Comparison of ENCODE assay signal across 11 cellular contexts in the genomic region with DNA sequence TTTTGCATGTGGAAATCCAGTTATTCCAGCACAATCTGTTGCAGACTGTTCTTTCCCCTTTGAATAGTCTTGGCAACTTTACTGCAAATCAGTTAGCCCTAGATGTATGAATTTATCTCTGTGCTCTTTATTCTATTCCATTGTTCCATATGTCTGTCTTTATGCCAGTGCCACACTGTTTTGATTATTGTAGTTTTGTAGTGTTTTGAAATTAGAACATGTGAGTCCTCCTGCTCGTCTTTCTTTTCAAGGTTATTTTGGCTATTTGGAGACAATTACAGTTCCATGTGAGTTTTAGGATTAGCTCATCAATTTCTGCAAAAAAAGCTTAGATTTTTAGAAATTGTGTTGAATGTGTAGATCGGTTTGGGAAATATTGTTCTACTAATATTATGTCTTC. TPM values are rescaled to one million over a fixed set of nuclear protein-coding genes. Genes with fewer than 3 reads are reported as not detected.
"Had no signal": no experiment of that assay in that cellular context is flagged by ENCODE, and none has a peak within 500 bp of the region (broad histone marks: within the 10 kb centered on the region; RNA-seq: fewer than 3 reads in every experiment).

No MANE protein-coding gene starts in this region.

- DNase-seq: GM23248, GOT3, H7, HFFc6, KG1 had no signal

- FAIRE-seq: HepG2 had no signal

- H3K4me3 ChIP-seq: GM23248, HAP-1 had no signal

- H3K4me1 ChIP-seq: HAP-1 had no signal

- ATAC-seq: HepG2 had no signal

- H3K36me3 ChIP-seq: HAP-1 had no signal

- H3K27ac Mint-ChIP-seq: HFFc6, IgD-negative memory B cell had no signal

- H3K27ac ChIP-seq: GM23248, HL-60 had no signal

- H3K4me3 Mint-ChIP-seq: HFFc6, IgD-negative memory B cell had no signal

RNA-seq across cellular contexts. Expression of a gene that starts 26.6 kb away (rescaled TPM):
- total RNA-seq: GM23248, H4, HepG2, HFFc6, HT1080 had no signal
